ENCODE assay signal across 21 cellular contexts in the genomic region with DNA sequence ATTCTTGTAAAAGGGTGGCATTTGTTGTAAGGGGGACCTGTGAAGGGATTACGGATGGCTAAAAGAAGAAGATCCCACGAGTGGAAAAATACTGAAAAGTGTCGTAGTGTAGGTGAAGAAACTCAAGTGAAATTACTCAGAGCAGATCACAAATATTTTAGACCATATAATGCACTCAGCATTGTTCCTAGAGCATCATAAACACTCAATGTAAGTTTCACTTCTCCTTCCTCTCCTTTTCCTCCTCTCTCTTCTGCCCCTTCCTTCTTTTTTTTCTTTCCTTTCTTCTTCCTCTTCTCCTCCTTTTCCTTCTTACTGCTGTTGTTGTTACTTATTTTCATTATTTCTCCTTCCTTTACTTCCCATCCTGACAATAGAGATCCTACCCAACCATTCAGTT.
"Had no signal": no experiment of that assay in that cellular context is flagged by ENCODE, and none has a peak within 500 bp of the region (broad histone marks: within the 10 kb centered on the region; RNA-seq: fewer than 3 reads in every experiment).

No MANE protein-coding gene starts in this region.

- ATAC-seq: gastroesophageal sphincter; sciatic nerve; stimulated activated naive CD8-positive, alpha-beta T cell treated with anti-CD3 and anti-CD28 coated beads, Interleukin-15, amount 100 ng/mL, for 72 hours had no signal

- H3K36me3 ChIP-seq: esophagus squamous epithelium, gastroesophageal sphincter, left ventricle myocardium inferior, neutrophil, tibial nerve had no signal

- H3K9me3 Mint-ChIP-seq: dendritic cell treated with granulocyte-macrophage colony-stimulating factor and Interleukin-4, amounts not matched to agents 40 ng/mL and 50 ng/mL, for 4 days; nephron progenitor cell had no signal

- H3K4me1 ChIP-seq: esophagus squamous epithelium, gastroesophageal sphincter, left ventricle myocardium inferior, testis had no signal

- H3K27ac ChIP-seq: esophagus squamous epithelium, gastroesophageal sphincter, left ventricle myocardium inferior, neutrophil, testis, tibial nerve had no signal

- H3K4me3 ChIP-seq: esophagus squamous epithelium, gastroesophageal sphincter, left ventricle myocardium inferior, lung, testis, tibial nerve had no signal

- DNase-seq: esophagus squamous epithelium; foreskin fibroblast; glutamatergic neuron; islet precursor cell; left ventricle myocardium inferior; mesenchymal stem cell; naive B cell; nephron progenitor cell; posterior cingulate gyrus; stimulated activated CD4-positive, alpha-beta T cell treated with anti-CD3 and anti-CD28 coated beads, Interleukin-2, amount 100 ng/mL, for 24 hours; stimulated activated CD4-positive, alpha-beta T cell treated with anti-CD3 and anti-CD28 coated beads, Interleukin-4, amount 100 ng/mL, for 4 hours; stimulated activated naive B cell treated with anti-CD40 and anti-IgM and Interleukin-4, amounts not matched to agents 10 μg/mL and 1 μg/mL and 100 μg/mL, for 72 hours; stimulated activated naive CD8-positive, alpha-beta T cell treated with anti-CD3 and anti-CD28 coated beads, Interleukin-15, amount 100 ng/mL, for 72 hours; testis had no signal

- H3K4me3 Mint-ChIP-seq: dendritic cell treated with granulocyte-macrophage colony-stimulating factor and Interleukin-4, amounts not matched to agents 40 ng/mL and 50 ng/mL, for 4 days; naive B cell; nephron progenitor cell; stimulated activated naive B cell treated with anti-CD40 and anti-IgM and Interleukin-4, amounts not matched to agents 10 μg/mL and 1 μg/mL and 100 μg/mL, for 72 hours; stimulated activated naive CD8-positive, alpha-beta T cell treated with anti-CD3 and anti-CD28 coated beads, Interleukin-15, amount 100 ng/mL, for 72 hours had no signal

- H3K27ac Mint-ChIP-seq: dendritic cell treated with granulocyte-macrophage colony-stimulating factor and Interleukin-4, amounts not matched to agents 40 ng/mL and 50 ng/mL, for 4 days; nephron progenitor cell; stimulated activated naive B cell treated with anti-CD40 and anti-IgM and Interleukin-4, amounts not matched to agents 10 μg/mL and 1 μg/mL and 100 μg/mL, for 72 hours; stimulated activated naive CD8-positive, alpha-beta T cell treated with anti-CD3 and anti-CD28 coated beads, Interleukin-15, amount 100 ng/mL, for 72 hours had no signal

- H3K27me3 Mint-ChIP-seq: dendritic cell treated with granulocyte-macrophage colony-stimulating factor and Interleukin-4, amounts not matched to agents 40 ng/mL and 50 ng/mL, for 4 days; naive B cell; stimulated activated naive B cell treated with anti-CD40 and anti-IgM and Interleukin-4, amounts not matched to agents 10 μg/mL and 1 μg/mL and 100 μg/mL, for 72 hours; stimulated activated naive CD8-positive, alpha-beta T cell treated with anti-CD3 and anti-CD28 coated beads, Interleukin-15, amount 100 ng/mL, for 72 hours had no signal

- H3K4me1 Mint-ChIP-seq: naive B cell; stimulated activated naive CD8-positive, alpha-beta T cell treated with anti-CD3 and anti-CD28 coated beads, Interleukin-15, amount 100 ng/mL, for 72 hours had no signal

- H3K9me3 ChIP-seq: esophagus squamous epithelium, gastroesophageal sphincter, left ventricle myocardium inferior, neutrophil, testis, tibial nerve had no signal

- H3K27me3 ChIP-seq: esophagus squamous epithelium, gastroesophageal sphincter, neutrophil, testis, tibial nerve had no signal

- FAIRE-seq: colon had no signal

- H3K36me3 Mint-ChIP-seq: naive B cell; stimulated activated naive B cell treated with anti-CD40 and anti-IgM and Interleukin-4, amounts not matched to agents 10 μg/mL and 1 μg/mL and 100 μg/mL, for 72 hours had no signal
